9 cellular contexts compared by ENCODE assay signal in genomic region chr19:19321143-19321577, GRCh38. TPM values are rescaled to one million over a fixed set of nuclear protein-coding genes. Genes with fewer than 3 reads are reported as not detected.
DNase-seq lines count a peak whose midpoint lies in the region; ATAC-seq and TF ChIP-seq lines count a peak whose summit lies in the region.
"Had no signal": no experiment of that assay in that cellular context is flagged by ENCODE, and none has a peak within 500 bp of the region (broad histone marks: within the 10 kb centered on the region; RNA-seq: fewer than 3 reads in every experiment).

No MANE protein-coding gene starts in this region.

- peak overlapping the region; percentile 99 for H3K4me3 ChIP-seq in GM06990 (replicated peaks; ENCODE audit: low read depth, low read length)

- H3K27me3 ChIP-seq in GM06990 (replicated peaks; ENCODE audit: control insufficient read depth, insufficient read depth, low read length) (no peaks in the 10 kb centered on the region), foreskin keratinocyte (no peaks in the 10 kb centered on the region)

- POLR2A ChIA-PET in GM10248 (lab: Yijun Ruan, JAX) = interaction anchor here (0.6 kb wide), 1 partner anchor 98 kb away, joined by 5 read pairs; no protein-coding TSS in a partner anchor

- no peaks in the 10 kb centered on the region for H3K9me3 Mint-ChIP-seq in progenitor cell of endocrine pancreas (ENCODE audit: low read depth)

- no peak for ATAC-seq in foreskin keratinocyte
- ATAC-seq in HG03378 (IDR thresholded peaks at IDR 0.05; ENCODE audit: unreplicated experiment) = no peak
- ATAC-seq in GM21576 (IDR thresholded peaks at IDR 0.05; ENCODE audit: unreplicated experiment) = no peak

- H3K27me3 Mint-ChIP-seq in progenitor cell of endocrine pancreas = no peaks in the 10 kb centered on the region

- H3K27ac Mint-ChIP-seq in progenitor cell of endocrine pancreas = peak overlapping the region; percentile 87

- H3K4me3 Mint-ChIP-seq in progenitor cell of endocrine pancreas (ENCODE audit: low read depth) = peak overlapping the region; percentile 94

- peak overlapping the region; percentile 66 for H3K27ac ChIP-seq in foreskin keratinocyte

- H3K36me3 ChIP-seq in GM06990 (ENCODE audit: control insufficient read depth, insufficient read depth, low read length) = peaks cover 13% of the 10 kb centered on the region

- CTCF ChIA-PET in GM10248 (lab: Yijun Ruan, JAX) = no interaction called here

- TF ChIP-seq CTCF in GM06990 (IDR thresholded peaks at IDR 0.05; ENCODE audit: insufficient read depth, low read length, poor library complexity, severe bottlenecking) (no peak), foreskin keratinocyte (conservative IDR thresholded peaks at IDR 0.05) (no peak), progenitor cell of endocrine pancreas (IDR thresholded peaks at IDR 0.05; ENCODE audit: unreplicated experiment) (peak; percentile 10), GM10248 (IDR thresholded peaks at IDR 0.05; ENCODE audit: control extremely low read depth, extremely low read depth, low read depth, missing control alignments) (no peak)

- no peak for DNase-seq in GM06990 (ENCODE audit: extremely low read depth, insufficient read length)
- DNase-seq in HuH-7.5 (ENCODE audit: low spot score) = peak; percentile 83
- DNase-seq in activated CD4-positive, alpha-beta T cell treated with anti-CD3 and anti-CD28 coated beads, Interleukin-2, amount 50 U/mL, for 48 hours = peak; percentile 6 to 22
- no peak for DNase-seq in foreskin keratinocyte
- peak; percentile 26 for DNase-seq in progenitor cell of endocrine pancreas (ENCODE audit: low spot score, unreplicated experiment)
- no peak for DNase-seq in GM10248 (ENCODE audit: extremely low spot score)

- H3K4me1 Mint-ChIP-seq in progenitor cell of endocrine pancreas (ENCODE audit: low read depth) = peaks cover 9% of the 10 kb centered on the region

- peaks cover 14% of the 10 kb centered on the region for H3K36me3 Mint-ChIP-seq in progenitor cell of endocrine pancreas (ENCODE audit: insufficient read depth)

- peaks cover 5% of the 10 kb centered on the region for H3K4me1 ChIP-seq in foreskin keratinocyte

RNA-seq across cellular contexts. Expression of gene MAU2, which starts 0.5 kb away (rescaled TPM):
- total RNA-seq in foreskin keratinocyte (15.3 TPM in 2 replicates), progenitor cell of endocrine pancreas (91.9 and 98.5 TPM in 2 replicates)
- 6.9 and 7.3 TPM in 2 replicates for polyA plus RNA-seq in foreskin keratinocyte

RNA-seq across cellular contexts. Expression of gene SUGP1, which starts 0.9 kb away (rescaled TPM):
- total RNA-seq in foreskin keratinocyte = 37.4 and 37.8 TPM in 2 replicates
- 28.9 and 32.4 TPM in 2 replicates for polyA plus RNA-seq in foreskin keratinocyte
- total RNA-seq in progenitor cell of endocrine pancreas = 86.0 and 95.6 TPM in 2 replicates

RNA-seq across cellular contexts. Expression of gene TM6SF2, which starts 48.1 kb away (rescaled TPM):
- total RNA-seq in foreskin keratinocyte (not detected in 2 replicates), progenitor cell of endocrine pancreas (4.9 and 7.6 TPM in 2 replicates)
- polyA plus RNA-seq in foreskin keratinocyte = 0.07 TPM in 1 of 2 replicates, not detected in the other
- total RNA-seq: T-helper 2 cell treated with Interferon-gamma antibody and Interleukin-4, amounts not matched to agents 100 ng/mL and 5 ng/mL, for 36 hours had no signal

Comparison
In these comparisons a context has a peak if more than half of its experiments do, and no peak if none do; other contexts are left out.
1. DNase-seq: peak in HuH-7.5 (single experiment), activated CD4-positive, alpha-beta T cell treated with anti-CD3 and anti-CD28 coated beads, Interleukin-2, amount 50 U/mL, for 48 hours (2 of 2) and progenitor cell of endocrine pancreas (single experiment); none in GM06990 (single experiment), foreskin keratinocyte (0 of 2) and GM10248 (single experiment).